Comparison of ENCODE assay signal across 7 cellular contexts in genomic region chr9:121035717-121036116, GRCh38. TPM values are rescaled to one million over a fixed set of nuclear protein-coding genes. Genes with fewer than 3 reads are reported as not detected.
DNase-seq lines count a peak whose midpoint lies in the region; ATAC-seq and TF ChIP-seq lines count a peak whose summit lies in the region.
"Not testable (repeated sequence)": the region's sequence is repeated elsewhere in the genome, so short reads cannot be mapped to it uniquely, and the experiment has no call there.

No MANE protein-coding gene starts in this region.

- not testable (repeated sequence) for H3K27ac Mint-ChIP-seq in activated CD4-positive, alpha-beta memory T cell treated with anti-CD3 and anti-CD28 coated beads, Interleukin-2, amount 10 ng/mL, durations not matched to agents 7 days and 5 days

- not testable (repeated sequence) for H3K27me3 ChIP-seq in MG63; PC-3 (ENCODE audit: low read length)

- H3K36me3 ChIP-seq in MG63; PC-3 (ENCODE audit: low read depth, low read length): not testable (repeated sequence)

- not testable (repeated sequence) for H3K4me1 Mint-ChIP-seq in activated CD4-positive, alpha-beta memory T cell treated with anti-CD3 and anti-CD28 coated beads, Interleukin-2, amount 10 ng/mL, durations not matched to agents 7 days and 5 days

- not testable (repeated sequence) for H3K27me3 Mint-ChIP-seq in activated CD4-positive, alpha-beta memory T cell treated with anti-CD3 and anti-CD28 coated beads, Interleukin-2, amount 10 ng/mL, durations not matched to agents 7 days and 5 days

- H3F3A ChIP-seq in PC-3 (ENCODE audit: low read length, unreplicated experiment) = not testable (repeated sequence)

- not testable (repeated sequence) for H3K9me2 ChIP-seq in PC-3 (replicated peaks; ENCODE audit: low read length)

- not testable (repeated sequence) for H3K9me3 Mint-ChIP-seq in activated CD4-positive, alpha-beta memory T cell treated with anti-CD3 and anti-CD28 coated beads, Interleukin-2, amount 10 ng/mL, durations not matched to agents 7 days and 5 days

- intact Hi-C loops in PC-3 (cut with micrococcal nuclease) = loop anchor here (2.0 kb wide), 1 partner anchor 25 kb away; no protein-coding TSS in a partner anchor

- H4K20me1 ChIP-seq in PC-3 (ENCODE audit: low read length) = not testable (repeated sequence)

- CTCF ChIA-PET in PC-3 (lab: Charles Lee) = interaction anchor here (0.6 to 1.0 kb wide), 2 partner anchors 18 to 24 kb away, joined by 4 read pairs; no protein-coding TSS in a partner anchor
- CTCF ChIA-PET in activated CD4-positive, alpha-beta memory T cell treated with anti-CD3 and anti-CD28 coated beads, Interleukin-2, amount 10 ng/mL, durations not matched to agents 7 days and 5 days (lab: Charles Lee) = interaction anchor here (0.5 to 7.4 kb wide), 7 partner anchors 11 to 305 kb away, joined by 3 to 41 read pairs (median 4); no protein-coding TSS in a partner anchor

- not testable (repeated sequence) for H3K9ac ChIP-seq in PC-3 (ENCODE audit: low read length)

- peak; percentile 89 for ATAC-seq in PC-3

- BruUV-seq in PC-3 (replicated peaks; lab: Mats Ljungman, UMichigan) = not testable (repeated sequence)

- H3K79me2 ChIP-seq in PC-3 (ENCODE audit: low read length) = not testable (repeated sequence)

- not testable (repeated sequence) for H3K4me2 ChIP-seq in PC-3 (ENCODE audit: low read length)

- H2AFZ ChIP-seq in PC-3 (ENCODE audit: low read length) = not testable (repeated sequence)

- H3K27ac ChIP-seq in PC-3 (ENCODE audit: low read length) = peak overlapping the region; percentile 28

- TF ChIP-seq CTCF in PC-3 (conservative IDR thresholded peaks at IDR 0.05; ENCODE audit: low read depth, low read length); epithelial cell of esophagus (IDR thresholded peaks at IDR 0.05; ENCODE audit: insufficient read depth, low read depth, low read length, missing control alignments): not testable (repeated sequence)

- not testable (repeated sequence) for H3K36me3 Mint-ChIP-seq in activated CD4-positive, alpha-beta memory T cell treated with anti-CD3 and anti-CD28 coated beads, Interleukin-2, amount 10 ng/mL, durations not matched to agents 7 days and 5 days (ENCODE audit: low read depth)

- H3K4me3 ChIP-seq in MG63; PC-3 (ENCODE audit: low read length); epithelial cell of esophagus (ENCODE audit: low read length): not testable (repeated sequence)

- not testable (repeated sequence) for H3K9me3 ChIP-seq in MG63; PC-3 (ENCODE audit: low read length)

- POLR2A ChIA-PET in PC-3 (lab: Charles Lee; ENCODE audit: unreplicated experiment) = interaction anchor here (0.5 kb wide), 1 partner anchor 261 kb away, joined by 4 read pairs; no protein-coding TSS in a partner anchor
- POLR2A ChIA-PET in activated CD4-positive, alpha-beta memory T cell treated with anti-CD3 and anti-CD28 coated beads, Interleukin-2, amount 10 ng/mL, durations not matched to agents 7 days and 5 days (lab: Charles Lee) = not testable (repeated sequence)

- H3K4me3 Mint-ChIP-seq in activated CD4-positive, alpha-beta memory T cell treated with anti-CD3 and anti-CD28 coated beads, Interleukin-2, amount 10 ng/mL, durations not matched to agents 7 days and 5 days = not testable (repeated sequence)

- H3K4me1 ChIP-seq in PC-3 (ENCODE audit: insufficient read depth, low read length) = peaks cover 10% of the 10 kb centered on the region; the same call in 1 of the 2 replicates

- peak; percentile 7 for DNase-seq in EH (ENCODE audit: low read depth)
- DNase-seq in HCEC 1CT = peak; percentile 20
- DNase-seq in MG63 = peak; percentile 27
- DNase-seq in PC-3 = peak; percentile 55
- DNase-seq in activated CD4-positive, alpha-beta memory T cell treated with anti-CD3 and anti-CD28 coated beads, Interleukin-2, amount 10 ng/mL, durations not matched to agents 7 days and 5 days = peak; percentile 24
- DNase-seq in epithelial cell of esophagus (ENCODE audit: low read depth) = peak; percentile 38
- DNase-seq in kidney tubule cell (ENCODE audit: low spot score) = peak; percentile 23

RNA-seq across cellular contexts. Expression of gene C5, which starts 14.4 kb away (rescaled TPM):
- total RNA-seq in MG63 (2014; rRNA removed; shearing (Covaris generic); ENCODE audit: low replicate concordance) = 2.4 and 2.7 TPM in 2 replicates
- total RNA-seq in PC-3 (2014; rRNA removed) = 1.6 and 2.9 TPM in 2 replicates
- total RNA-seq in activated CD4-positive, alpha-beta memory T cell treated with anti-CD3 and anti-CD28 coated beads, Interleukin-2, amount 10 ng/mL, durations not matched to agents 7 days and 5 days = 1 to 10 TPM; 1.8 to 2.1 TPM

RNA-seq across cellular contexts. Expression of gene CNTRL, which starts 39.0 kb away (rescaled TPM):
- total RNA-seq in MG63 (2014; rRNA removed; shearing (Covaris generic); ENCODE audit: low replicate concordance) = 0.72 and 2.5 TPM in 2 replicates
- 6.0 and 7.9 TPM in 2 replicates for total RNA-seq in PC-3 (2014; rRNA removed)
- total RNA-seq in activated CD4-positive, alpha-beta memory T cell treated with anti-CD3 and anti-CD28 coated beads, Interleukin-2, amount 10 ng/mL, durations not matched to agents 7 days and 5 days = 10 to 100 TPM; 84.1 to 86.9 TPM
